ENCODE assay signal across 1 cellular context in the genomic region with DNA sequence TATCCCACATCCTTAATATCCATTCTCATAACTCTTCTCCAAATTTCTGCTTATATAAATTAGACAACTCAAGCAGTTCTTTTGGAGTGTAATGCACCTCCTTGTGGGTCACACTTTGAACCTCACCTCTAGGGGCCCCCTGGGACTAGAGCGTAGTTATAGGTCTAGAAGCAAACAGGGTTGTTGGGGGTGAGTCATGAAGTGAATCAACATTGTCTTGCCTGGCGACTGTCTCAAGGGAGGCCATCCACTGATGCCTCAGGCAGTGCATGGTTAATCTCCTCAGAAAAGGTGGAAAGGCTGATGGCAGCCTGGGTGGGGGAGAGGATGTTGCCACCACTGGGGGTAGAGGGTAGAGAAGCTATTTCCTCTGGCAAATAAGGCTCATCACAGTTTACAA.
TF ChIP-seq lines count a peak whose summit lies in the region.

No MANE protein-coding gene starts in this region.

TF ChIP-seq in K562, 482 proteins besides CTCF, POLR2A, EP300 and RAD21 (continued from another document):
- TF ChIP-seq, protein P1, sequence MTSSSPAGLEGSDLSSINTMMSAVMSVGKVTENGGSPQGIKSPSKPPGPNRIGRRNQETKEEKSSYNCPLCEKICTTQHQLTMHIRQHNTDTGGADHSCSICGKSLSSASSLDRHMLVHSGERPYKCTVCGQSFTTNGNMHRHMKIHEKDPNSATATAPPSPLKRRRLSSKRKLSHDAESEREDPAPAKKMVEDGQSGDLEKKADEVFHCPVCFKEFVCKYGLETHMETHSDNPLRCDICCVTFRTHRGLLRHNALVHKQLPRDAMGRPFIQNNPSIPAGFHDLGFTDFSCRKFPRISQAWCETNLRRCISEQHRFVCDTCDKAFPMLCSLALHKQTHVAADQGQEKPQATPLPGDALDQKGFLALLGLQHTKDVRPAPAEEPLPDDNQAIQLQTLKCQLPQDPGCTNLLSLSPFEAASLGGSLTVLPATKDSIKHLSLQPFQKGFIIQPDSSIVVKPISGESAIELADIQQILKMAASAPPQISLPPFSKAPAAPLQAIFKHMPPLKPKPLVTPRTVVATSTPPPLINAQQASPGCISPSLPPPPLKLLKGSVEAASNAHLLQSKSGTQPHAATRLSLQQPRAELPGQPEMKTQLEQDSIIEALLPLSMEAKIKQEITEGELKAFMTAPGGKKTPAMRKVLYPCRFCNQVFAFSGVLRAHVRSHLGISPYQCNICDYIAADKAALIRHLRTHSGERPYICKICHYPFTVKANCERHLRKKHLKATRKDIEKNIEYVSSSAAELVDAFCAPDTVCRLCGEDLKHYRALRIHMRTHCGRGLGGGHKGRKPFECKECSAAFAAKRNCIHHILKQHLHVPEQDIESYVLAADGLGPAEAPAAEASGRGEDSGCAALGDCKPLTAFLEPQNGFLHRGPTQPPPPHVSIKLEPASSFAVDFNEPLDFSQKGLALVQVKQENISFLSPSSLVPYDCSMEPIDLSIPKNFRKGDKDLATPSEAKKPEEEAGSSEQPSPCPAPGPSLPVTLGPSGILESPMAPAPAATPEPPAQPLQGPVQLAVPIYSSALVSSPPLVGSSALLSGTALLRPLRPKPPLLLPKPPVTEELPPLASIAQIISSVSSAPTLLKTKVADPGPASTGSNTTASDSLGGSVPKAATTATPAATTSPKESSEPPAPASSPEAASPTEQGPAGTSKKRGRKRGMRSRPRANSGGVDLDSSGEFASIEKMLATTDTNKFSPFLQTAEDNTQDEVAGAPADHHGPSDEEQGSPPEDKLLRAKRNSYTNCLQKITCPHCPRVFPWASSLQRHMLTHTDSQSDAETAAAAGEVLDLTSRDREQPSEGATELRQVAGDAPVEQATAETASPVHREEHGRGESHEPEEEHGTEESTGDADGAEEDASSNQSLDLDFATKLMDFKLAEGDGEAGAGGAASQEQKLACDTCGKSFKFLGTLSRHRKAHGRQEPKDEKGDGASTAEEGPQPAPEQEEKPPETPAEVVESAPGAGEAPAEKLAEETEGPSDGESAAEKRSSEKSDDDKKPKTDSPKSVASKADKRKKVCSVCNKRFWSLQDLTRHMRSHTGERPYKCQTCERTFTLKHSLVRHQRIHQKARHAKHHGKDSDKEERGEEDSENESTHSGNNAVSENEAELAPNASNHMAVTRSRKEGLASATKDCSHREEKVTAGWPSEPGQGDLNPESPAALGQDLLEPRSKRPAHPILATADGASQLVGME (CRISPR knock-in tag; IDR thresholded peaks at IDR 0.05): no peak
- TF ChIP-seq SRSF3 (IDR thresholded peaks at IDR 0.05; ENCODE audit: insufficient read depth, low read length): no peak
- peak; percentile 86 for TF ChIP-seq FOSL1 (tag; conservative IDR thresholded peaks at IDR 0.05)
- 0 out of 2 replicates have a peak, but pooled peaks have one; percentile 9 for TF ChIP-seq PHF8 (IDR thresholded peaks at IDR 0.05; ENCODE audit: borderline replicate concordance, low read length)
- TF ChIP-seq, protein P2, sequence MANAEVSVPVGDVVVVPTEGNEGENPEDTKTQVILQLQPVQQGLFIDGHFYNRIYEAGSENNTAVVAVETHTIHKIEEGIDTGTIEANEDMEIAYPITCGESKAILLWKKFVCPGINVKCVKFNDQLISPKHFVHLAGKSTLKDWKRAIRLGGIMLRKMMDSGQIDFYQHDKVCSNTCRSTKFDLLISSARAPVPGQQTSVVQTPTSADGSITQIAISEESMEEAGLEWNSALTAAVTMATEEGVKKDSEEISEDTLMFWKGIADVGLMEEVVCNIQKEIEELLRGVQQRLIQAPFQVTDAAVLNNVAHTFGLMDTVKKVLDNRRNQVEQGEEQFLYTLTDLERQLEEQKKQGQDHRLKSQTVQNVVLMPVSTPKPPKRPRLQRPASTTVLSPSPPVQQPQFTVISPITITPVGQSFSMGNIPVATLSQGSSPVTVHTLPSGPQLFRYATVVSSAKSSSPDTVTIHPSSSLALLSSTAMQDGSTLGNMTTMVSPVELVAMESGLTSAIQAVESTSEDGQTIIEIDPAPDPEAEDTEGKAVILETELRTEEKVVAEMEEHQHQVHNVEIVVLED (CRISPR knock-in tag; IDR thresholded peaks at IDR 0.05): no peak
- TF ChIP-seq, protein P3, sequence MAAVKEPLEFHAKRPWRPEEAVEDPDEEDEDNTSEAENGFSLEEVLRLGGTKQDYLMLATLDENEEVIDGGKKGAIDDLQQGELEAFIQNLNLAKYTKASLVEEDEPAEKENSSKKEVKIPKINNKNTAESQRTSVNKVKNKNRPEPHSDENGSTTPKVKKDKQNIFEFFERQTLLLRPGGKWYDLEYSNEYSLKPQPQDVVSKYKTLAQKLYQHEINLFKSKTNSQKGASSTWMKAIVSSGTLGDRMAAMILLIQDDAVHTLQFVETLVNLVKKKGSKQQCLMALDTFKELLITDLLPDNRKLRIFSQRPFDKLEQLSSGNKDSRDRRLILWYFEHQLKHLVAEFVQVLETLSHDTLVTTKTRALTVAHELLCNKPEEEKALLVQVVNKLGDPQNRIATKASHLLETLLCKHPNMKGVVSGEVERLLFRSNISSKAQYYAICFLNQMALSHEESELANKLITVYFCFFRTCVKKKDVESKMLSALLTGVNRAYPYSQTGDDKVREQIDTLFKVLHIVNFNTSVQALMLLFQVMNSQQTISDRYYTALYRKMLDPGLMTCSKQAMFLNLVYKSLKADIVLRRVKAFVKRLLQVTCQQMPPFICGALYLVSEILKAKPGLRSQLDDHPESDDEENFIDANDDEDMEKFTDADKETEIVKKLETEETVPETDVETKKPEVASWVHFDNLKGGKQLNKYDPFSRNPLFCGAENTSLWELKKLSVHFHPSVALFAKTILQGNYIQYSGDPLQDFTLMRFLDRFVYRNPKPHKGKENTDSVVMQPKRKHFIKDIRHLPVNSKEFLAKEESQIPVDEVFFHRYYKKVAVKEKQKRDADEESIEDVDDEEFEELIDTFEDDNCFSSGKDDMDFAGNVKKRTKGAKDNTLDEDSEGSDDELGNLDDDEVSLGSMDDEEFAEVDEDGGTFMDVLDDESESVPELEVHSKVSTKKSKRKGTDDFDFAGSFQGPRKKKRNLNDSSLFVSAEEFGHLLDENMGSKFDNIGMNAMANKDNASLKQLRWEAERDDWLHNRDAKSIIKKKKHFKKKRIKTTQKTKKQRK (IDR thresholded peaks at IDR 0.05; ENCODE audit: borderline replicate concordance, low read depth, low read length): no peak
- no peak for TF ChIP-seq ESRRB (CRISPR knock-in tag; IDR thresholded peaks at IDR 0.05; ENCODE audit: borderline replicate concordance)
- TF ChIP-seq, protein P4, sequence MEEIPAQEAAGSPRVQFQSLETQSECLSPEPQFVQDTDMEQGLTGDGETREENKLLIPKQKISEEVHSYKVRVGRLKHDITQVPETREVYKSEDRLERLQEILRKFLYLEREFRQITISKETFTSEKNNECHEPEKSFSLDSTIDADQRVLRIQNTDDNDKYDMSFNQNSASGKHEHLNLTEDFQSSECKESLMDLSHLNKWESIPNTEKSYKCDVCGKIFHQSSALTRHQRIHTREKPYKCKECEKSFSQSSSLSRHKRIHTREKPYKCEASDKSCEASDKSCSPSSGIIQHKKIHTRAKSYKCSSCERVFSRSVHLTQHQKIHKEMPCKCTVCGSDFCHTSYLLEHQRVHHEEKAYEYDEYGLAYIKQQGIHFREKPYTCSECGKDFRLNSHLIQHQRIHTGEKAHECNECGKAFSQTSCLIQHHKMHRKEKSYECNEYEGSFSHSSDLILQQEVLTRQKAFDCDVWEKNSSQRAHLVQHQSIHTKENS (CRISPR knock-in tag; IDR thresholded peaks at IDR 0.05): no peak
- TF ChIP-seq, protein P5, sequence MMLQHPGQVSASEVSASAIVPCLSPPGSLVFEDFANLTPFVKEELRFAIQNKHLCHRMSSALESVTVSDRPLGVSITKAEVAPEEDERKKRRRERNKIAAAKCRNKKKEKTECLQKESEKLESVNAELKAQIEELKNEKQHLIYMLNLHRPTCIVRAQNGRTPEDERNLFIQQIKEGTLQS (IDR thresholded peaks at IDR 0.05): peak; percentile 37; the same call in 1 of the 2 replicates
- TF ChIP-seq, protein P5 (CRISPR knock-in tag; conservative IDR thresholded peaks at IDR 0.05): no peak
- peak; percentile 55; the same call in 1 of the 2 replicates for TF ChIP-seq JUND (IDR thresholded peaks at IDR 0.05; ENCODE audit: borderline replicate concordance, low read depth, low read length)
- TF ChIP-seq JUND (tag; IDR thresholded peaks at IDR 0.05; ENCODE audit: borderline replicate concordance, low read depth, low read length): 0 out of 3 replicates have a peak, but pooled peaks have one; percentile 30
- no peak for TF ChIP-seq ZNF778 (CRISPR knock-in tag; IDR thresholded peaks at IDR 0.05)
